Comparison of ENCODE assay signal across 8 cellular contexts in the genomic region with DNA sequence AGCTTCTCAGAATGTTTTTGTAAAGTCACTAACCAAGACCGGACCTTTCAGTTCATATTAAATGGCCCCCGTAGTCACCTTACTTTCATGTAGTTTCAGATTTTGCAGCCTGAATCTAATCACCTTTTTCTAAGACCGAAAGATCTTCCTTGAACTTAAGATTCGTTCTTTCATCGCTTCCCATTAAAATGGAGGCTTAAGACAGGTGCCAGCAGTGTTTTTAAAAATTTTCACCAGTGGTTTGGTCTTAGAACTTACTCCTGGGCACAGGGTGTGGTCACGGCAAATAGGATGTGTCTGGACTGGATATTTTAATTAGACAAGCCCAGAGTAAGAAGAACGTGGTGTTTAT. TPM values are rescaled to one million over a fixed set of nuclear protein-coding genes. Genes with fewer than 3 reads are reported as not detected.
DNase-seq lines count a peak whose midpoint lies in the region; ATAC-seq and TF ChIP-seq lines count a peak whose summit lies in the region.

No MANE protein-coding gene starts in this region.

- no peaks in the 10 kb centered on the region for H3K27me3 ChIP-seq in CD4-positive, alpha-beta T cell (ENCODE audit: control insufficient read depth, insufficient read depth, low read length)
- no peaks in the 10 kb centered on the region for H3K27me3 ChIP-seq in colonic mucosa

- peak overlapping the region; percentile 100 for H3K4me3 ChIP-seq in NB4 (ENCODE audit: low read depth, low read length)
- H3K4me3 ChIP-seq in colonic mucosa = peak overlapping the region; percentile 49

- peak overlapping the region; percentile 97 for H3K27ac ChIP-seq in CD4-positive, alpha-beta T cell (ENCODE audit: low read depth, low read length)
- peak overlapping the region; percentile 97 for H3K27ac ChIP-seq in colonic mucosa

- H3K9ac ChIP-seq in colonic mucosa (ENCODE audit: low read depth in 2 of 2, low read length in 2 of 2) = peak overlapping the region; percentile 89 to 100

- no peak for DNase-seq in CD4-positive, alpha-beta T cell
- peak; percentile 43 for DNase-seq in NB4 (ENCODE audit: low read depth)
- no peak for DNase-seq in colonic mucosa
- peak; percentile 66 for DNase-seq in midbrain (lab: John Stamatoyannopoulos, UW)
- DNase-seq in T1000 (lab: John Stamatoyannopoulos, UW) = no peak
- no peak for DNase-seq in RKO (ENCODE audit: low spot score)
- DNase-seq in NCI-H345 (lab: John Stamatoyannopoulos, UW) = no peak

- no peaks in the 10 kb centered on the region for H3K36me3 ChIP-seq in colonic mucosa

- peak overlapping the region; percentile 94 for H3K4me3 Mint-ChIP-seq in CD4-positive, alpha-beta T cell

- no peaks in the 10 kb centered on the region for H3K9me3 ChIP-seq in CD4-positive, alpha-beta T cell (ENCODE audit: control insufficient read depth, low read length)
- no peaks in the 10 kb centered on the region for H3K9me3 ChIP-seq in colonic mucosa

- no peak for ATAC-seq in CD4-positive, alpha-beta T cell (ENCODE audit: poor library complexity)
- ATAC-seq in HG02798 (IDR thresholded peaks at IDR 0.05; ENCODE audit: poor library complexity, unreplicated experiment) = no peak

- TF ChIP-seq CTCF in CD4-positive, alpha-beta T cell (IDR thresholded peaks at IDR 0.05) = no peak
- TF ChIP-seq CTCF in NB4 (IDR thresholded peaks at IDR 0.05; ENCODE audit: low read depth, low read length) = no peak
- no peak for TF ChIP-seq CTCF in colonic mucosa (IDR thresholded peaks at IDR 0.05)

- H3K9me3 Mint-ChIP-seq in CD4-positive, alpha-beta T cell = no peaks in the 10 kb centered on the region

- CTCF ChIA-PET in CD4-positive, alpha-beta T cell (lab: Charles Lee) = interaction anchor here (0.7 to 0.9 kb wide), 2 partner anchors 12 to 171 kb away, joined by 3 read pairs; no protein-coding TSS in a partner anchor

- H3K27me3 Mint-ChIP-seq in CD4-positive, alpha-beta T cell = peaks cover 5% of the 10 kb centered on the region

- H3K36me3 Mint-ChIP-seq in CD4-positive, alpha-beta T cell (ENCODE audit: low read depth) = peaks cover 59% of the 10 kb centered on the region

- H3K4me1 ChIP-seq in colonic mucosa = peaks cover 5% of the 10 kb centered on the region

- POLR2A ChIA-PET in CD4-positive, alpha-beta T cell (lab: Charles Lee) = interaction anchor here (0.6 to 11.2 kb wide), 11 partner anchors 8 to 172 kb away, joined by 3 to 161 read pairs (median 4); no protein-coding TSS in a partner anchor

- H3K27ac Mint-ChIP-seq in CD4-positive, alpha-beta T cell = peak overlapping the region; percentile 97

- no peak for TF ChIP-seq POLR2A in NB4 (IDR thresholded peaks at IDR 0.05; ENCODE audit: extremely low read depth, insufficient read length)

- H3K4me1 Mint-ChIP-seq in CD4-positive, alpha-beta T cell (ENCODE audit: low read depth) = peaks cover 59% of the 10 kb centered on the region

- intact Hi-C loops in CD4-positive, alpha-beta T cell (cut with DNase I, micrococcal nuclease) = loop anchor here (1.0 to 5.0 kb wide), 4 partner anchors 8 to 154 kb away; a partner anchor contains a TSS
- intact Hi-C loops in colonic mucosa (cut with DNase I) = loop anchor here (5.0 kb wide), 3 partner anchors 47 to 172 kb away; a partner anchor contains a TSS

RNA-seq across cellular contexts. Expression of a gene that starts 0.6 kb away (rescaled TPM):
- total RNA-seq in CD4-positive, alpha-beta T cell = 100 to 1,000 TPM; 550 to 556 TPM
- total RNA-seq in colonic mucosa = 100 to 1,000 TPM; 252 to 372 TPM

RNA-seq across cellular contexts. Expression of a gene that starts 47.5 kb away (rescaled TPM):
- 10 to 100 TPM; 47.0 to 48.4 TPM for total RNA-seq in CD4-positive, alpha-beta T cell
- 10 to 100 TPM; 55.9 to 83.4 TPM for total RNA-seq in colonic mucosa

Comparison
In these comparisons a context has a peak if more than half of its experiments do, and no peak if none do; other contexts are left out.
1. DNase-seq: peak in NB4 (single experiment) and midbrain (single experiment); none in CD4-positive, alpha-beta T cell (0 of 10), colonic mucosa (single experiment), T1000 (single experiment), RKO (single experiment) and NCI-H345 (single experiment).